Comparison of ENCODE assay signal across 8 cellular contexts in genomic region chr11:76770642-76771445, GRCh38. TPM values are rescaled to one million over a fixed set of nuclear protein-coding genes. Genes with fewer than 3 reads are reported as not detected.
DNase-seq lines count a peak whose midpoint lies in the region; ATAC-seq and TF ChIP-seq lines count a peak whose summit lies in the region.

No MANE protein-coding gene starts in this region.

- intact Hi-C loops in sciatic nerve (cut with DNase I), result no loop called here

- H3K27ac ChIP-seq in SJCRH30, result peak overlapping the region; percentile 3; the same call in 1 of the 2 replicates

- no peaks in the 10 kb centered on the region for H3K36me3 ChIP-seq in SJCRH30

- no peaks in the 10 kb centered on the region for H3K9me3 ChIP-seq in SJCRH30 (replicated peaks)

- H3K4me3 ChIP-seq in SJCRH30, result no peak overlapping the region
- no peak overlapping the region for H3K4me3 ChIP-seq in fibroblast of villous mesenchyme (ENCODE audit: low read depth, low read length)

- peak; percentile 83 for ATAC-seq in sciatic nerve

- DNase-seq in EH (ENCODE audit: low read depth) (peak; percentile 99), SJCRH30 (peak; percentile 63 to 70), fibroblast of villous mesenchyme (ENCODE audit: low read depth) (peak; percentile 98), sciatic nerve (ENCODE audit: low spot score) (no peak), DMS 273 (lab: John Stamatoyannopoulos, UW; ENCODE audit: unreplicated experiment) (no peak), dermis blood vessel endothelial cell (no peak), NCI-H1694 (lab: John Stamatoyannopoulos, UW) (no peak)
- no peak for DNase-seq in stimulated activated naive CD4-positive, alpha-beta T cell (lab: John Stamatoyannopoulos, UW)

- no peaks in the 10 kb centered on the region for H3K27me3 ChIP-seq in SJCRH30

- no peak for TF ChIP-seq CTCF in fibroblast of villous mesenchyme (IDR thresholded peaks at IDR 0.05; ENCODE audit: insufficient read depth, low read depth, low read length)

- peaks cover 39% of the 10 kb centered on the region for H3K4me1 ChIP-seq in SJCRH30

RNA-seq across cellular contexts. Expression of gene TSKU, which starts 12.3 kb away (rescaled TPM):
- total RNA-seq in SJCRH30 (2014; rRNA removed; shearing (Covaris generic)), result 18.2 and 21.2 TPM in 2 replicates
- total RNA-seq in fibroblast of villous mesenchyme, result 18.6 and 20.9 TPM in 2 replicates
- total RNA-seq in sciatic nerve, result 48.8 TPM
- 4.4 and 8.7 TPM in 2 replicates for total RNA-seq in dermis blood vessel endothelial cell

Comparison
In these comparisons a context has a peak if more than half of its experiments do, and no peak if none do; other contexts are left out.
1. DNase-seq: peak in EH (single experiment), SJCRH30 (2 of 2) and fibroblast of villous mesenchyme (single experiment); none in sciatic nerve (single experiment), DMS 273 (single experiment), dermis blood vessel endothelial cell (single experiment), stimulated activated naive CD4-positive, alpha-beta T cell (0 of 6) and NCI-H1694 (single experiment).